ENCODE assay signal across 12 cellular contexts in the genomic region with DNA sequence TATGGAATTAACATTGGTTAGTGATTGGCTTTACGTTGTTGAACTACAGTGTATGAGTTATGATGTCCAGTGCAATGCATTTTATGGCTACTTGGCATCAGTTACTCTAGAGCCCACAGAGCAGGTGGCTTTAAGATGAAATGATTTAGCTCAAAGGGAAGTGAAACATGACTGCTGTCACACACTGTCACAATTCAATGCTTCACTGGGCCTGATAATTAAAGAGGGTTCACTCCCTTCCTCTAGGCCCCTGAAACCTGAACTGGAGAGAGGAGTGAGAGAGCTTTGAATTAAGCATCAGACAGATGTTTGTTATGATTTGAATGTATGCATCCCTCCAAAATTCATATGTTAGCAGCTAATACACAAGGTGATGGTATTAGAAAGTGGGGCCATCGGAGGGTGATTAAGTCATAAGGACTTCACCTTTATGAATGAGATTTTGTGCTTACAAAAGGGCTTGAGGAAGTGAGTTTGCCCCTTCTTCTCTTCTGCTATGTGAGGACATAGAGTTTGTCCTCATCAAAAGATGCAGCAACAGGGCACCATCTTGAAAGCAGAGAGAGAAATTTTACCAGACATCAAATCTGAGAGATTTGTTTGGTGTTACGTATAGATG.
DNase-seq lines count a peak whose midpoint lies in the region; ATAC-seq, FAIRE-seq and TF ChIP-seq lines count a peak whose summit lies in the region.
"Had no signal": no experiment of that assay in that cellular context is flagged by ENCODE, and none has a peak within 500 bp of the region (broad histone marks: within the 10 kb centered on the region; RNA-seq: fewer than 3 reads in every experiment).

No MANE protein-coding gene starts in this region.

- no peak overlapping the region for H3K27ac ChIP-seq in CD4-positive, CD25-positive, alpha-beta regulatory T cell (ENCODE audit: insufficient read depth, low read length, poor library complexity, severe bottlenecking)
- H3K27ac ChIP-seq in MM.1S (ENCODE audit: low read length) = peak overlapping the region; percentile 16; the same call in 1 of the 2 replicates
- no peak overlapping the region for H3K27ac ChIP-seq in right atrium auricular region

- H3K27me3 Mint-ChIP-seq in CD4-positive, CD25-positive, alpha-beta regulatory T cell = no peaks in the 10 kb centered on the region
- H3K27me3 Mint-ChIP-seq: activated naive CD8-positive, alpha-beta T cell had no signal

- no peaks in the 10 kb centered on the region for H3K4me1 ChIP-seq in CD4-positive, CD25-positive, alpha-beta regulatory T cell (ENCODE audit: control insufficient read depth, insufficient read depth, low read length, poor library complexity, severe bottlenecking)
- H3K4me1 ChIP-seq in MM.1S (ENCODE audit: low read length) = 0 out of 2 replicates have a peak, but pooled peaks cover 6% of the 10 kb centered on the region
- no peaks in the 10 kb centered on the region for H3K4me1 ChIP-seq in right atrium auricular region

- no peak for DNase-seq in CD4-positive, CD25-positive, alpha-beta regulatory T cell
- DNase-seq in GM19239 (ENCODE audit: insufficient read length, low spot score) = peak; percentile 62
- DNase-seq in MM.1S = peak; percentile 11
- no peak for DNase-seq in iPS-NIHi7 (ENCODE audit: extremely low spot score)
- DNase-seq in activated CD8-positive, alpha-beta memory T cell treated with anti-CD3 and anti-CD28 coated beads, Interleukin-2, amount 50 U/mL, for 4 hours = no peak
- DNase-seq in right atrium auricular region (ENCODE audit: low spot score) = no peak
- DNase-seq in COR-L47 (lab: John Stamatoyannopoulos, UW) = no peak

- no peaks in the 10 kb centered on the region for H3F3A ChIP-seq in MM.1S (ENCODE audit: insufficient read depth, low read length)

- no peak overlapping the region for H3K27ac Mint-ChIP-seq in CD4-positive, CD25-positive, alpha-beta regulatory T cell
- H3K27ac Mint-ChIP-seq: activated naive CD8-positive, alpha-beta T cell had no signal

- H3K27me3 ChIP-seq in CD4-positive, CD25-positive, alpha-beta regulatory T cell (ENCODE audit: control insufficient read depth, insufficient read depth, low read length) = no peaks in the 10 kb centered on the region
- H3K27me3 ChIP-seq in MM.1S (replicated peaks; ENCODE audit: insufficient read depth, low read length) = no peaks in the 10 kb centered on the region
- no peaks in the 10 kb centered on the region for H3K27me3 ChIP-seq in right atrium auricular region

- no peak overlapping the region for H3K9ac ChIP-seq in MM.1S (ENCODE audit: low read length)

- peak; percentile 37 to 57 for ATAC-seq in CD4-positive, CD25-positive, alpha-beta regulatory T cell (ENCODE audit: low read depth in 2 of 2)
- peak; percentile 98 for ATAC-seq in HG02870 (IDR thresholded peaks at IDR 0.05; ENCODE audit: unreplicated experiment)
- ATAC-seq: HCT116 had no signal

- H3K36me3 Mint-ChIP-seq in CD4-positive, CD25-positive, alpha-beta regulatory T cell = no peaks in the 10 kb centered on the region
- H3K36me3 Mint-ChIP-seq: activated naive CD8-positive, alpha-beta T cell had no signal

- peak; percentile 99 for FAIRE-seq in GM19239 (lab: Jason Lieb, UNC)
- FAIRE-seq: keratinocyte, TTC549 had no signal

- peaks cover 0 to 4% (median 0%) of the 10 kb centered on the region in 7 donors for H3K9me3 Mint-ChIP-seq in CD4-positive, CD25-positive, alpha-beta regulatory T cell

- TF ChIP-seq CTCF in MM.1S (IDR thresholded peaks at IDR 0.05; ENCODE audit: low read length) (no peak), right atrium auricular region (IDR thresholded peaks at IDR 0.05) (no peak)

- H3K4me2 ChIP-seq in MM.1S (ENCODE audit: low read depth, low read length) = no peak overlapping the region

- H4K20me1 ChIP-seq in MM.1S (ENCODE audit: insufficient read depth, low read length) = no peaks in the 10 kb centered on the region

- H3K79me2 ChIP-seq in MM.1S (ENCODE audit: low read length) = no peaks in the 10 kb centered on the region

- no peak overlapping the region for H3K4me3 Mint-ChIP-seq in CD4-positive, CD25-positive, alpha-beta regulatory T cell
- H3K4me3 Mint-ChIP-seq: activated naive CD8-positive, alpha-beta T cell had no signal

- H3K9me3 ChIP-seq in CD4-positive, CD25-positive, alpha-beta regulatory T cell (ENCODE audit: control insufficient read depth in 2 of 2, low read length in 2 of 2) = no peaks in the 10 kb centered on the region
- H3K9me3 ChIP-seq in MM.1S (replicated peaks; ENCODE audit: insufficient read depth, low read length) (no peaks in the 10 kb centered on the region), right atrium auricular region (no peaks in the 10 kb centered on the region)

- no peak overlapping the region for H3K4me3 ChIP-seq in CD4-positive, CD25-positive, alpha-beta regulatory T cell (ENCODE audit: low read depth, low read length)
- no peak overlapping the region for H3K4me3 ChIP-seq in MM.1S (ENCODE audit: low read length)
- no peak overlapping the region for H3K4me3 ChIP-seq in right atrium auricular region

- no peaks in the 10 kb centered on the region for H3K36me3 ChIP-seq in CD4-positive, CD25-positive, alpha-beta regulatory T cell (ENCODE audit: control insufficient read depth, insufficient read depth, low read length)
- H3K36me3 ChIP-seq in MM.1S (replicated peaks; ENCODE audit: insufficient read depth, low read length) = no peaks in the 10 kb centered on the region
- no peaks in the 10 kb centered on the region for H3K36me3 ChIP-seq in right atrium auricular region

- H3K4me1 Mint-ChIP-seq in CD4-positive, CD25-positive, alpha-beta regulatory T cell = no peaks in the 10 kb centered on the region

- no peaks in the 10 kb centered on the region for H3K9me2 ChIP-seq in MM.1S (replicated peaks; ENCODE audit: insufficient read depth, low read length)

- H2AFZ ChIP-seq in MM.1S (ENCODE audit: low read length) = no peak overlapping the region

Comparison
In these comparisons a context has a peak if more than half of its experiments do, and no peak if none do; other contexts are left out.
1. DNase-seq: peak in GM19239 (single experiment) and MM.1S (single experiment); none in CD4-positive, CD25-positive, alpha-beta regulatory T cell (0 of 3), iPS-NIHi7 (single experiment), activated CD8-positive, alpha-beta memory T cell treated with anti-CD3 and anti-CD28 coated beads, Interleukin-2, amount 50 U/mL, for 4 hours (single experiment), right atrium auricular region (single experiment) and COR-L47 (single experiment).